13 cellular contexts compared by ENCODE assay signal in genomic region chrX:101395789-101396188, GRCh38. TPM values are rescaled to one million over a fixed set of nuclear protein-coding genes. Genes with fewer than 3 reads are reported as not detected.
DNase-seq lines count a peak whose midpoint lies in the region; ATAC-seq and TF ChIP-seq lines count a peak whose summit lies in the region.
"Had no signal": no experiment of that assay in that cellular context is flagged by ENCODE, and none has a peak within 500 bp of the region (broad histone marks: within the 10 kb centered on the region; RNA-seq: fewer than 3 reads in every experiment).

No MANE protein-coding gene starts in this region.

- no peaks in the 10 kb centered on the region for H4K20me1 ChIP-seq in OCI-LY7 (ENCODE audit: insufficient read depth, low read length)

- H3K27ac ChIP-seq in OCI-LY7 (ENCODE audit: low read depth, low read length, poor library complexity, severe bottlenecking), result peak overlapping the region; percentile 55
- H3K27ac ChIP-seq: BLaER1, parathyroid adenoma had no signal

- H3K79me2 ChIP-seq in OCI-LY7 (ENCODE audit: insufficient read depth, low read depth, low read length), result peaks cover 28% of the 10 kb centered on the region
- H3K79me2 ChIP-seq: parathyroid adenoma had no signal

- no peaks in the 10 kb centered on the region for H3K9me2 ChIP-seq in OCI-LY7 (ENCODE audit: insufficient read depth, low read length)

- H3K4me1 ChIP-seq in OCI-LY7 (ENCODE audit: insufficient read depth, low read length, poor library complexity, severe bottlenecking), result peaks cover 34% of the 10 kb centered on the region
- H3K4me1 ChIP-seq: parathyroid adenoma had no signal

- intact Hi-C loops in OCI-LY7 (cut with micrococcal nuclease; ENCODE audit: unreplicated experiment), result no loop called here

- ATAC-seq in stimulated activated naive CD8-positive, alpha-beta T cell treated with anti-CD3 and anti-CD28 coated beads, Interleukin-15, amount 100 ng/mL, for 72 hours, result no peak
- ATAC-seq in HG02759 (IDR thresholded peaks at IDR 0.05; ENCODE audit: unreplicated experiment) (no peak), GM21619 (IDR thresholded peaks at IDR 0.05; ENCODE audit: unreplicated experiment) (no peak)
- ATAC-seq: stimulated activated naive B cell treated with anti-CD40 and anti-IgM and Interleukin-4, amounts not matched to agents 10 μg/mL and 1 μg/mL and 100 μg/mL, for 72 hours had no signal

- peaks cover 87% of the 10 kb centered on the region for H3K36me3 ChIP-seq in OCI-LY7 (ENCODE audit: insufficient read depth, low read length)

- H3K27ac Mint-ChIP-seq in stimulated activated naive CD8-positive, alpha-beta T cell treated with anti-CD3 and anti-CD28 coated beads, Interleukin-15, Interleukin-2, amounts not matched to agents 100 ng/mL and 50 ng/mL, for 24 hours, result no peak overlapping the region
- no peak overlapping the region for H3K27ac Mint-ChIP-seq in stimulated activated naive CD8-positive, alpha-beta T cell treated with anti-CD3 and anti-CD28 coated beads, Interleukin-15, amount 100 ng/mL, for 72 hours

- peak overlapping the region; percentile 23 for H3K4me2 ChIP-seq in OCI-LY7 (ENCODE audit: low read length)
- H3K4me2 ChIP-seq: BLaER1 had no signal

- H3K4me3 ChIP-seq in OCI-LY7 (ENCODE audit: low read depth, low read length, poor library complexity, severe bottlenecking) (no peak overlapping the region), cardiac fibroblast (replicated peaks in 1 of 2; ENCODE audit: low read depth in 2 of 2, low read length in 2 of 2) (no peak overlapping the region)
- H3K4me3 ChIP-seq: BLaER1 had no signal

- H3K9me3 ChIP-seq in OCI-LY7 (ENCODE audit: low read length), result no peaks in the 10 kb centered on the region
- H3K9me3 ChIP-seq: BLaER1 had no signal

- H3K4me1 Mint-ChIP-seq in stimulated activated naive CD8-positive, alpha-beta T cell treated with anti-CD3 and anti-CD28 coated beads, Interleukin-15, Interleukin-2, amounts not matched to agents 100 ng/mL and 50 ng/mL, for 24 hours (ENCODE audit: low read depth), result peaks cover 11% of the 10 kb centered on the region
- H3K4me1 Mint-ChIP-seq in stimulated activated naive CD8-positive, alpha-beta T cell treated with anti-CD3 and anti-CD28 coated beads, Interleukin-15, amount 100 ng/mL, for 72 hours, result peaks cover 13% of the 10 kb centered on the region

- H3K36me3 Mint-ChIP-seq in stimulated activated naive CD8-positive, alpha-beta T cell treated with anti-CD3 and anti-CD28 coated beads, Interleukin-15, Interleukin-2, amounts not matched to agents 100 ng/mL and 50 ng/mL, for 24 hours (ENCODE audit: low read depth), result peaks cover 63% of the 10 kb centered on the region

- no peak for TF ChIP-seq CTCF in OCI-LY7 (conservative IDR thresholded peaks at IDR 0.05; ENCODE audit: low read length)
- TF ChIP-seq CTCF in cardiac fibroblast (IDR thresholded peaks at IDR 0.05; ENCODE audit: low read depth, low read length), result no peak

- CTCF ChIA-PET in OCI-LY7 (lab: Charles Lee; ENCODE audit: unreplicated experiment), result no interaction called here

- BruUV-seq in OCI-LY7 (replicated peaks; lab: Mats Ljungman, UMichigan), result no TSS peak

- H3K9me3 Mint-ChIP-seq in stimulated activated naive CD8-positive, alpha-beta T cell treated with anti-CD3 and anti-CD28 coated beads, Interleukin-15, Interleukin-2, amounts not matched to agents 100 ng/mL and 50 ng/mL, for 24 hours, result no peaks in the 10 kb centered on the region
- H3K9me3 Mint-ChIP-seq in stimulated activated naive CD8-positive, alpha-beta T cell treated with anti-CD3 and anti-CD28 coated beads, Interleukin-15, amount 100 ng/mL, for 72 hours, result no peaks in the 10 kb centered on the region
- H3K9me3 Mint-ChIP-seq: stimulated activated naive B cell treated with anti-CD40 and anti-IgM and Interleukin-4, amounts not matched to agents 10 μg/mL and 1 μg/mL and 100 μg/mL, for 72 hours had no signal

- H2AFZ ChIP-seq in OCI-LY7 (ENCODE audit: low read length), result no peak overlapping the region
- H2AFZ ChIP-seq: parathyroid adenoma had no signal

- DNase-seq in stimulated activated naive CD8-positive, alpha-beta T cell treated with anti-CD3 and anti-CD28 coated beads, Interleukin-15, amount 100 ng/mL, for 72 hours, result no peak
- DNase-seq in OCI-LY7 (ENCODE audit: low spot score) (no peak), cardiac fibroblast (ENCODE audit: low read depth in 2 of 2) (peak; percentile 31 to 45)
- no peak for DNase-seq in stimulated activated CD4-positive, alpha-beta T cell treated with anti-CD3 and anti-CD28 coated beads, Interleukin-1b, Interleukin-23, amount 100 ng/mL, for 48 hours
- DNase-seq in stimulated activated CD4-positive, alpha-beta T cell treated with anti-CD3 and anti-CD28 coated beads, Interleukin-4, amount 100 ng/mL, for 24 hours, result no peak
- DNase-seq: mesendoderm; NCI-H2029 treated with DMSO at 0.1 percent for 48 hours; stimulated activated naive B cell treated with anti-CD40 and anti-IgM and Interleukin-4, amounts not matched to agents 10 μg/mL and 1 μg/mL and 100 μg/mL, for 72 hours had no signal

- H3K4me3 Mint-ChIP-seq in stimulated activated naive CD8-positive, alpha-beta T cell treated with anti-CD3 and anti-CD28 coated beads, Interleukin-15, Interleukin-2, amounts not matched to agents 100 ng/mL and 50 ng/mL, for 24 hours, result peak overlapping the region; percentile 33
- no peak overlapping the region for H3K4me3 Mint-ChIP-seq in stimulated activated naive CD8-positive, alpha-beta T cell treated with anti-CD3 and anti-CD28 coated beads, Interleukin-15, amount 100 ng/mL, for 72 hours
- H3K4me3 Mint-ChIP-seq: stimulated activated naive B cell treated with anti-CD40 and anti-IgM and Interleukin-4, amounts not matched to agents 10 μg/mL and 1 μg/mL and 100 μg/mL, for 72 hours had no signal

- POLR2A ChIA-PET in OCI-LY7 (lab: Charles Lee), result interaction anchor here (0.5 to 2.3 kb wide), 5 partner anchors 11 to 234 kb away, joined by 3 to 8 read pairs (median 6); no protein-coding TSS in a partner anchor

- H3K27me3 Mint-ChIP-seq in stimulated activated naive CD8-positive, alpha-beta T cell treated with anti-CD3 and anti-CD28 coated beads, Interleukin-15, Interleukin-2, amounts not matched to agents 100 ng/mL and 50 ng/mL, for 24 hours, result no peaks in the 10 kb centered on the region
- no peaks in the 10 kb centered on the region for H3K27me3 Mint-ChIP-seq in stimulated activated naive CD8-positive, alpha-beta T cell treated with anti-CD3 and anti-CD28 coated beads, Interleukin-15, amount 100 ng/mL, for 72 hours
- H3K27me3 Mint-ChIP-seq: stimulated activated naive B cell treated with anti-CD40 and anti-IgM and Interleukin-4, amounts not matched to agents 10 μg/mL and 1 μg/mL and 100 μg/mL, for 72 hours had no signal

RNA-seq across cellular contexts. Expression of gene RPL36A, which starts 5.0 kb away (rescaled TPM):
- 2,042 and 2,127 TPM in 2 replicates for total RNA-seq in OCI-LY7 (2014; rRNA removed; shearing (Covaris generic))
- 431 and 447 TPM in 2 replicates for total RNA-seq in OCI-LY7 (2022)

RNA-seq across cellular contexts. Expression of gene BTK, which starts 9.8 kb away (rescaled TPM):
- total RNA-seq in OCI-LY7 (2014; rRNA removed; shearing (Covaris generic)), result 126 and 133 TPM in 2 replicates
- 140 and 147 TPM in 2 replicates for total RNA-seq in OCI-LY7 (2022)

RNA-seq across cellular contexts. Expression of gene GLA, which starts 11.9 kb away (rescaled TPM):
- total RNA-seq in OCI-LY7 (2014; rRNA removed; shearing (Covaris generic)), result 47.6 and 51.1 TPM in 2 replicates
- 48.7 and 49.4 TPM in 2 replicates for total RNA-seq in OCI-LY7 (2022)

RNA-seq across cellular contexts. Expression of gene HNRNPH2, which starts 12.2 kb away (rescaled TPM):
- 23.5 and 29.3 TPM in 2 replicates for total RNA-seq in OCI-LY7 (2014; rRNA removed; shearing (Covaris generic))
- 33.1 and 38.1 TPM in 2 replicates for total RNA-seq in OCI-LY7 (2022)

RNA-seq across cellular contexts. Expression of gene TIMM8A, which starts 47.2 kb away (rescaled TPM):
- 11.0 and 14.9 TPM in 2 replicates for total RNA-seq in OCI-LY7 (2014; rRNA removed; shearing (Covaris generic))
- 29.3 and 33.5 TPM in 2 replicates for total RNA-seq in OCI-LY7 (2022)

Comparison
In these comparisons a context has a peak if more than half of its experiments do, and no peak if none do; other contexts are left out.
1. DNase-seq: peak in cardiac fibroblast (2 of 2); none in stimulated activated naive CD8-positive, alpha-beta T cell treated with anti-CD3 and anti-CD28 coated beads, Interleukin-15, amount 100 ng/mL, for 72 hours (0 of 2), OCI-LY7 (single experiment), stimulated activated CD4-positive, alpha-beta T cell treated with anti-CD3 and anti-CD28 coated beads, Interleukin-1b, Interleukin-23, amount 100 ng/mL, for 48 hours (single experiment) and stimulated activated CD4-positive, alpha-beta T cell treated with anti-CD3 and anti-CD28 coated beads, Interleukin-4, amount 100 ng/mL, for 24 hours (single experiment).